1 cellular context compared by ENCODE assay signal in the genomic region with DNA sequence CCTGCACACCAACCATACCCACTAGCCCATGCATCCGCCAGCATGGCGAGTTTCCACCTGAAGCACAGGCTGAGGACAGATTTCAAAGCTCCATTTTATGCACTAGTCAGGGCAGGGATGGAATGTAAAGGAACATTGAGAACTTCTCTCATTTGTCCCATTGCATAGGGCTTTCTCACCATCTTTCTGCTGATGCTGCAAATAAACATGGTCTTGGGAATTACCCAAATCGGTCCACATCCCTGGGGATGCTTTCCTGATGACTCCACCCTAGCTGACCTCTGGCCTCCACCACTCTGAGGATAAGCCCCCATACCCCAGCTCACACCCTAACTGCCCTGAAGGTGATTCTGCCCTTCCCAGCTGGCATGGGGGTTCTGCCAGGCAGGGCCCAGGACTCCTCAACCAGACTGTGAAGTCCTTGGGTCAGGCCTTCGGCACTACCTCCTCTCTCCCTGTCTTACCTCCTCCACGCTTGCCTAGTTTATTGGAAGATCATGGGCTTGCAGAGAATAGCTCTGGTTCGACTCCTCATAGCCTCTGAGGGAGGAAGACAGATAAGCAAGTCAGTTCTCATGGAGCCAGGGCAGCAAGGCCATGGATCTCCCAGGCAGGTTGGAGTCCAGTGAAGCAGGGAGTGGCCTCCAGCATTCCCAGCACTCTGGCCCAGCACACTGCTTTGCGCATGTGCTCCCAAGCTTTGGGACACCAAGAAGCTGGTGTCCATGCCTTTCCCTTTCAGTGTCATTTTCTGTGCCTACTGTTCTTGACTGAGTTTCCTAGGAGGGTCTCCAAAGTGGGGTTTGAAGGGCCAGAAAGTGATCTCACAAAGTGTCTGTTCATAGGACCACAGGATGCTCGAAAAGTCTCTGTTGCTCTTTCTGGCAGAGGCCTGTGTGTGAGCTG.
TF ChIP-seq lines count a peak whose summit lies in the region.

No MANE protein-coding gene starts in this region.

TF ChIP-seq in A549, 52 proteins besides CTCF, POLR2A, EP300 and RAD21:
- TF ChIP-seq GATA3 (IDR thresholded peaks at IDR 0.05; ENCODE audit: borderline replicate concordance) = no peak
- TF ChIP-seq MAFK (IDR thresholded peaks at IDR 0.05; ENCODE audit: partially characterized antibody) = peak; percentile 91
TF ChIP-seq in A549: peak in this region for 1.
